Comparison of ENCODE assay signal across 20 cellular contexts in genomic region chr13:114054269-114054668, GRCh38.
DNase-seq lines count a peak whose midpoint lies in the region; ATAC-seq, FAIRE-seq and TF ChIP-seq lines count a peak whose summit lies in the region.
"Had no signal": no experiment of that assay in that cellular context is flagged by ENCODE, and none has a peak within 500 bp of the region (broad histone marks: within the 10 kb centered on the region; RNA-seq: fewer than 3 reads in every experiment).

No MANE protein-coding gene starts in this region.

- H3K36me3 ChIP-seq in neural progenitor cell: no peaks in the 10 kb centered on the region
- H3K36me3 ChIP-seq: SJCRH30, thyroid gland had no signal

- H3K27me3 Mint-ChIP-seq in natural killer cell (ENCODE audit: low read depth in 2 of 2) (no peaks in the 10 kb centered on the region), WTC11 (ENCODE audit: low read depth) (no peaks in the 10 kb centered on the region), neural progenitor cell (ENCODE audit: insufficient read depth, low read depth) (peaks cover 3% of the 10 kb centered on the region)
- no peaks in the 10 kb centered on the region for H3K27me3 Mint-ChIP-seq in natural killer cell treated with Interleukin-12 subunit alpha and Interleukin-12 subunit beta and Interleukin-15 and Interleukin-18, amount 100 ng/mL, for 72 hours
- H3K27me3 Mint-ChIP-seq: progenitor cell of endocrine pancreas had no signal

- H3K36me3 Mint-ChIP-seq in natural killer cell (no peaks in the 10 kb centered on the region), WTC11 (no peaks in the 10 kb centered on the region), neural progenitor cell (peaks cover 3% of the 10 kb centered on the region)
- H3K36me3 Mint-ChIP-seq in natural killer cell treated with Interleukin-12 subunit alpha and Interleukin-12 subunit beta and Interleukin-15 and Interleukin-18, amount 100 ng/mL, for 72 hours: no peaks in the 10 kb centered on the region

- peaks cover 15% of the 10 kb centered on the region for H3K4me1 ChIP-seq in neural progenitor cell
- H3K4me1 ChIP-seq: SJCRH30 had no signal

- no peak overlapping the region for H3K4me3 ChIP-seq in neural progenitor cell
- H3K4me3 ChIP-seq: lung, SJCRH30, smooth muscle cell, thyroid gland had no signal

- no peak for TF ChIP-seq POLR2A in H54 (IDR thresholded peaks at IDR 0.05; ENCODE audit: low read depth, low read length)

- no peaks in the 10 kb centered on the region for H4K20me1 ChIP-seq in neural progenitor cell (ENCODE audit: low read depth)

- POLR2A ChIA-PET in WTC11 (lab: Charles Lee) (no interaction called here), GM10248 (lab: Yijun Ruan, JAX) (no interaction called here)

- H3F3A ChIP-seq in neural progenitor cell (ENCODE audit: low read depth): no peaks in the 10 kb centered on the region

- H2AFZ ChIP-seq in neural progenitor cell (replicated peaks): no peak overlapping the region

- CTCF ChIA-PET in WTC11 (lab: Charles Lee): no interaction called here
- CTCF ChIA-PET in GM10248 (lab: Yijun Ruan, JAX): no interaction called here

- H3K4me1 Mint-ChIP-seq in natural killer cell (peaks cover 65 to 66% of the 10 kb centered on the region in 2 donors), WTC11 (peaks cover 4% of the 10 kb centered on the region), neural progenitor cell (peaks cover 51% of the 10 kb centered on the region)
- peaks cover 27 to 59% of the 10 kb centered on the region in 2 donors for H3K4me1 Mint-ChIP-seq in natural killer cell treated with Interleukin-12 subunit alpha and Interleukin-12 subunit beta and Interleukin-15 and Interleukin-18, amount 100 ng/mL, for 72 hours (ENCODE audit: low read depth in 2 of 2)

- H3K27ac Mint-ChIP-seq in natural killer cell (peak overlapping the region in 1 of 2 donors; percentile 34), WTC11 (peak overlapping the region; percentile 16; the same call in 1 of the 2 replicates), neural progenitor cell (peak overlapping the region; percentile 48)
- no peak overlapping the region for H3K27ac Mint-ChIP-seq in natural killer cell treated with Interleukin-12 subunit alpha and Interleukin-12 subunit beta and Interleukin-15 and Interleukin-18, amount 100 ng/mL, for 72 hours
- H3K27ac Mint-ChIP-seq: progenitor cell of endocrine pancreas; stimulated activated effector memory CD8-positive, alpha-beta T cell treated with anti-CD3 and anti-CD28 coated beads, Interleukin-12 subunit alpha, Interleukin-12 subunit beta, amount 100 ng/mL, for 72 hours had no signal

- FAIRE-seq in H54 (lab: Jason Lieb, UNC): no peak

- H3K27ac ChIP-seq in neural progenitor cell: no peak overlapping the region
- H3K27ac ChIP-seq: SJCRH30, thyroid gland had no signal

- no peaks in the 10 kb centered on the region for H3K27me3 ChIP-seq in neural progenitor cell
- H3K27me3 ChIP-seq: SJCRH30, thyroid gland had no signal

- no peak overlapping the region for H3K4me3 Mint-ChIP-seq in natural killer cell
- H3K4me3 Mint-ChIP-seq in natural killer cell treated with Interleukin-12 subunit alpha and Interleukin-12 subunit beta and Interleukin-15 and Interleukin-18, amount 100 ng/mL, for 72 hours: no peak overlapping the region
- H3K4me3 Mint-ChIP-seq in WTC11: no peak overlapping the region
- H3K4me3 Mint-ChIP-seq in neural progenitor cell: no peak overlapping the region
- H3K4me3 Mint-ChIP-seq: stimulated activated effector memory CD8-positive, alpha-beta T cell treated with anti-CD3 and anti-CD28 coated beads, Interleukin-12 subunit alpha, Interleukin-12 subunit beta, amount 100 ng/mL, for 72 hours had no signal

- H3K9me3 Mint-ChIP-seq in natural killer cell (no peaks in the 10 kb centered on the region), WTC11 (no peaks in the 10 kb centered on the region), neural progenitor cell (peaks cover under 1% of the 10 kb centered on the region)
- no peaks in the 10 kb centered on the region for H3K9me3 Mint-ChIP-seq in natural killer cell treated with Interleukin-12 subunit alpha and Interleukin-12 subunit beta and Interleukin-15 and Interleukin-18, amount 100 ng/mL, for 72 hours
- H3K9me3 Mint-ChIP-seq: stimulated activated effector memory CD8-positive, alpha-beta T cell treated with anti-CD3 and anti-CD28 coated beads, Interleukin-12 subunit alpha, Interleukin-12 subunit beta, amount 100 ng/mL, for 72 hours had no signal

- intact Hi-C loops in natural killer cell (cut with micrococcal nuclease): no loop called here

- no peak overlapping the region for H3K9ac ChIP-seq in neural progenitor cell

- no peak overlapping the region for H3K4me2 ChIP-seq in neural progenitor cell

- H3K9me3 ChIP-seq in neural progenitor cell (ENCODE audit: low read depth): no peaks in the 10 kb centered on the region
- H3K9me3 ChIP-seq: SJCRH30, thyroid gland had no signal

- ATAC-seq in natural killer cell (peak in 2 of 3 donors; percentile 25 to 35), WTC11 (peak; percentile 95)
- no peak for ATAC-seq in natural killer cell treated with Interleukin-12 subunit alpha and Interleukin-12 subunit beta and Interleukin-15 and Interleukin-18, amount 100 ng/mL, for 72 hours
- ATAC-seq: stimulated activated effector memory CD8-positive, alpha-beta T cell treated with anti-CD3 and anti-CD28 coated beads, Interleukin-12 subunit alpha, Interleukin-12 subunit beta, amount 100 ng/mL, for 72 hours had no signal

- DNase-seq in natural killer cell (no peak), H54 (ENCODE audit: insufficient read length, low spot score) (peak; percentile 65), WTC11 (ENCODE audit: low spot score) (peak; percentile 65), neural progenitor cell (ENCODE audit: low spot score) (no peak), NCI-H2171 treated with DMSO at 0.1 percent for 48 hours (lab: John Stamatoyannopoulos, UW) (no peak), NCI-H2081 (lab: John Stamatoyannopoulos, UW) (no peak), GM10248 (ENCODE audit: extremely low spot score) (no peak)
- DNase-seq in natural killer cell treated with Interleukin-12 subunit alpha and Interleukin-12 subunit beta and Interleukin-15 and Interleukin-18, amount 100 ng/mL, for 72 hours (ENCODE audit: low spot score): no peak
- DNase-seq: central memory CD4-positive, alpha-beta T cell; DMS79; glutamatergic neuron; NCI-H1930; NCI-H510A; SJCRH30; T-helper 9 cell; thyroid gland had no signal

- H3K79me2 ChIP-seq in neural progenitor cell (ENCODE audit: low read depth): no peaks in the 10 kb centered on the region

- TF ChIP-seq CTCF in natural killer cell (IDR thresholded peaks at IDR 0.05) (no peak), WTC11 (IDR thresholded peaks at IDR 0.05) (no peak), neural progenitor cell (IDR thresholded peaks at IDR 0.05) (no peak), GM10248 (IDR thresholded peaks at IDR 0.05; ENCODE audit: control extremely low read depth, extremely low read depth, low read depth, missing control alignments) (no peak)

TF ChIP-seq in WTC11, 78 proteins besides CTCF, POLR2A, EP300 and RAD21:
- TF ChIP-seq ELF4 (CRISPR knock-in tag; IDR thresholded peaks at IDR 0.05; ENCODE audit: low read depth) (no peak), ATF6 (CRISPR knock-in tag; IDR thresholded peaks at IDR 0.05) (no peak), CBFB (CRISPR knock-in tag; IDR thresholded peaks at IDR 0.05; ENCODE audit: low read depth) (no peak), GTF2I (CRISPR knock-in tag; conservative IDR thresholded peaks at IDR 0.05) (no peak), ETV6 (CRISPR knock-in tag; IDR thresholded peaks at IDR 0.05) (no peak), MXD4 (CRISPR knock-in tag; IDR thresholded peaks at IDR 0.05; ENCODE audit: borderline replicate concordance) (no peak), ZSCAN18 (CRISPR knock-in tag; IDR thresholded peaks at IDR 0.05) (no peak)

Comparison
In these comparisons a context has a peak if more than half of its experiments do, and no peak if none do; other contexts are left out.
1. ATAC-seq: peak in natural killer cell (2 of 3) and WTC11 (single experiment); none in natural killer cell treated with Interleukin-12 subunit alpha and Interleukin-12 subunit beta and Interleukin-15 and Interleukin-18, amount 100 ng/mL, for 72 hours (0 of 2).
2. DNase-seq: peak in H54 (single experiment) and WTC11 (single experiment); none in natural killer cell (single experiment), natural killer cell treated with Interleukin-12 subunit alpha and Interleukin-12 subunit beta and Interleukin-15 and Interleukin-18, amount 100 ng/mL, for 72 hours (single experiment), neural progenitor cell (single experiment), NCI-H2171 treated with DMSO at 0.1 percent for 48 hours (single experiment), NCI-H2081 (0 of 2) and GM10248 (single experiment).
3. H3K27ac Mint-ChIP-seq: peak in WTC11 (single experiment) and neural progenitor cell (single experiment); none in natural killer cell treated with Interleukin-12 subunit alpha and Interleukin-12 subunit beta and Interleukin-15 and Interleukin-18, amount 100 ng/mL, for 72 hours (0 of 2).